1 cellular context compared by ENCODE assay signal in the genomic region with DNA sequence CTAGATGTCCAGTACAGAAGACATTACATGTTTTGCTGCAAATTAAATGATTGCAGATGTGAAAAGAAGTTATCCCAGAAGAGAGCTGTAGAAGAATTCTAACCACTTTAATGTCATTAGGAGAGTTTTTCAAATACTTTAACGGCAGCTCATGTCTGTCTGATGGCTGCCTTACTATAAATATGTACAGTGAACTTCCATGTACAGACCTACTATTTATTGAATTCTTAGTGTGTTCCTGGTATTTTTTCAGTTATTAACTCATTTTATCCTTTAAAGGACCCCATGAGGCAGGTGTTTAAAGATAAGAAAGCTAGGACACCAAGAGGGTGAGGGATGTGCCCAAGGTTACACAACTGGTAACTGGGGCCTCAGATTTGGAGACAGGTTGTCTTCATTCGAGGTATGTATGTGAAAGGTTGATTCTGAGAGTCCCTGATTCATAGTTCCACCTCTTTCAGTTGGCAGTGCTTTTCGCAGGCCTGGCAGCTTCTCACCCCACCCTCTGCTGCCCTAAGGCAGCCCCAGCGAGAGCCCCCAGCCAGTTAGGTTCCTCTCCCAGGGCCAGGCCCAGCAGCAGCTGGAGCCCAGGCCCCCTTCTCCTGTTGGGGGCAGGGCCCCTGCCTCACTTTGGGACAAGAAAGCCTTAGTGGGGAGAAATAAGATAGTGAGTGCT.
TF ChIP-seq lines count a peak whose summit lies in the region.

No MANE protein-coding gene starts in this region.

TF ChIP-seq in SK-N-SH, 30 proteins besides CTCF, POLR2A, EP300 and RAD21 (continued from another document):
- TF ChIP-seq, protein P1, sequence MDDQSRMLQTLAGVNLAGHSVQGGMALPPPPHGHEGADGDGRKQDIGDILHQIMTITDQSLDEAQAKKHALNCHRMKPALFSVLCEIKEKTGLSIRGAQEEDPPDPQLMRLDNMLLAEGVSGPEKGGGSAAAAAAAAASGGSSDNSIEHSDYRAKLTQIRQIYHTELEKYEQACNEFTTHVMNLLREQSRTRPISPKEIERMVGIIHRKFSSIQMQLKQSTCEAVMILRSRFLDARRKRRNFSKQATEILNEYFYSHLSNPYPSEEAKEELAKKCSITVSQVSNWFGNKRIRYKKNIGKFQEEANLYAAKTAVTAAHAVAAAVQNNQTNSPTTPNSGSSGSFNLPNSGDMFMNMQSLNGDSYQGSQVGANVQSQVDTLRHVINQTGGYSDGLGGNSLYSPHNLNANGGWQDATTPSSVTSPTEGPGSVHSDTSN (IDR thresholded peaks at IDR 0.05), result no peak
